Comparison of ENCODE assay signal across 1 cellular context in genomic region chr18:23141022-23141999, GRCh38.
TF ChIP-seq lines count a peak whose summit lies in the region.

No MANE protein-coding gene starts in this region.

TF ChIP-seq in GM23338, 12 proteins besides CTCF, POLR2A, EP300 and RAD21 (continued from another document):
- no peak for TF ChIP-seq ZNF462 (CRISPR knock-in tag; IDR thresholded peaks at IDR 0.05)
- TF ChIP-seq ETS1 (IDR thresholded peaks at IDR 0.05) = no peak
